ENCODE assay signal across 8 cellular contexts in genomic region chr15:25438601-25439455, GRCh38. TPM values are rescaled to one million over a fixed set of nuclear protein-coding genes. Genes with fewer than 3 reads are reported as not detected.
DNase-seq lines count a peak whose midpoint lies in the region; ATAC-seq and TF ChIP-seq lines count a peak whose summit lies in the region.

Gene UBE3A (minus strand): TSS chr15:25439024. CDS start chr15:25409107, 29,917 bp downstream.

- peak within 1 kb of the TSS; percentile 65 to 99 (median 92) for H3K4me3 ChIP-seq in spleen

- H3K27me3 ChIP-seq in spleen (replicated peaks in 1 of 7): no peaks in the 10 kb centered on the region

- DNase-seq in AG09319 (ENCODE audit: extremely low read depth, low read depth): peak; percentile 86
- DNase-seq in NCI-H2227 treated with DMSO at 0.1 percent for 48 hours (lab: John Stamatoyannopoulos, UW): peak; percentile 81
- peak; percentile 64 for DNase-seq in activated CD4-positive, CD25-positive, alpha-beta regulatory T cell treated with anti-CD3 and anti-CD28 coated beads, Interleukin-2, amount 50 U/mL, for 16 hours (ENCODE audit: low read depth, low spot score)
- peak; percentile 84 for DNase-seq in central memory CD4-positive, alpha-beta T cell
- DNase-seq in inferior parietal cortex (ENCODE audit: extremely low spot score): peak; percentile 89
- DNase-seq in spleen: peak; percentile 97

- peak; percentile 84 for ATAC-seq in HG03175 (IDR thresholded peaks at IDR 0.05; ENCODE audit: unreplicated experiment)

- in situ Hi-C loops in GM18951 (cut with MboI; ENCODE audit: low sequenced_read_pairs, unreplicated experiment): no loop called here

- WGBS in spleen, 5 donors: 0 to 1% (median 0%) methylated on average over 26 to 99 of the region's 99 CpGs

- peak; percentile 36 for TF ChIP-seq CTCF in AG09319 (IDR thresholded peaks at IDR 0.05; ENCODE audit: low read depth, low read length)
- TF ChIP-seq CTCF in spleen (IDR thresholded peaks at IDR 0.05 in 8 of 11, conservative IDR thresholded peaks at IDR 0.05 in 3 of 11): peak in 2 of 11 experiments; percentile 8 to 11

- H3K36me3 ChIP-seq in spleen: no peaks in the 10 kb centered on the region

- H3K4me1 ChIP-seq in spleen: peaks cover 12 to 54% (median 42%) of the 10 kb centered on the region in 6 donors

- peak within 1 kb of the TSS; percentile 92 to 99 (median 97) for H3K27ac ChIP-seq in spleen

- intact Hi-C loops in spleen (cut with DNase I; ENCODE audit: low total_unique reads): no loop called here

- TF ChIP-seq POLR2A in GM18951 (IDR thresholded peaks at IDR 0.05; ENCODE audit: extremely low read depth, insufficient read depth, insufficient read length) (peak; percentile 93), spleen (IDR thresholded peaks at IDR 0.05) (peak in 1 of 3 donors; percentile 68)

- H3K9me3 ChIP-seq in spleen: no peaks in the 10 kb centered on the region

RNA-seq across cellular contexts. Expression of gene UBE3A, which starts in this region (rescaled TPM):
- total RNA-seq in spleen: 100 to 1,000 TPM in 5 of 7 donors, 10 to 100 TPM in 2; 89.3 to 111 (median 108) TPM
- polyA plus RNA-seq in spleen: 10 to 100 TPM; 12.2 to 15.3 (median 14.4) TPM

Comparison
In these comparisons a context has a peak if more than half of its experiments do, and no peak if none do; other contexts are left out.
1. Peak in every context shown above with its lines: DNase-seq, ATAC-seq, H3K4me3 ChIP-seq and H3K27ac ChIP-seq.